ENCODE assay signal across 2 cellular contexts in the genomic region with DNA sequence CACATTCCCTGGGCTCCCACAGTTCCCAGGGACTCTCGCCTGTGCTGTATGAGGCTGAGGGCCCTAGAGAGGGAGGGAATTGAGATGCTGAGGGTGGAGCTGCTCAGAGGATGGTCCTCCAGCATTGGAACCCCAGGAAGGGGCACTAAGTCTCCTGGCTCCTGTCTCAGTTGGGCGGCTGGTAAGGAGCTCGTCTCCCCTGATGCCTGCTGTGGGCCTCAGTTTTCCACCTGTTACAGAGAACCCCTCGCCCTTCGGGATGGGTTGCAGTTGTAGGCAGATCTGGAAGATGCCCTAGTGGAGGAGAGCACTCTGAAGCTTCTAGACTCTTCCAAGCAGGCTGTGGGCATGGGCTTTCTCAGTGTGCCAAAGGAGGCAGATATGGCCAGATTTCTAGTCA.
TF ChIP-seq lines count a peak whose summit lies in the region.

No MANE protein-coding gene starts in this region.

TF ChIP-seq in A549, 52 proteins besides CTCF, POLR2A, EP300 and RAD21:
- TF ChIP-seq, protein P1, sequence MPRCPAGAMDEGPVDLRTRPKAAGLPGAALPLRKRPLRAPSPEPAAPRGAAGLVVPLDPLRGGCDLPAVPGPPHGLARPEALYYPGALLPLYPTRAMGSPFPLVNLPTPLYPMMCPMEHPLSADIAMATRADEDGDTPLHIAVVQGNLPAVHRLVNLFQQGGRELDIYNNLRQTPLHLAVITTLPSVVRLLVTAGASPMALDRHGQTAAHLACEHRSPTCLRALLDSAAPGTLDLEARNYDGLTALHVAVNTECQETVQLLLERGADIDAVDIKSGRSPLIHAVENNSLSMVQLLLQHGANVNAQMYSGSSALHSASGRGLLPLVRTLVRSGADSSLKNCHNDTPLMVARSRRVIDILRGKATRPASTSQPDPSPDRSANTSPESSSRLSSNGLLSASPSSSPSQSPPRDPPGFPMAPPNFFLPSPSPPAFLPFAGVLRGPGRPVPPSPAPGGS (IDR thresholded peaks at IDR 0.05) = no peak
- no peak for TF ChIP-seq CHD2 (IDR thresholded peaks at IDR 0.05; ENCODE audit: low read length, partially characterized antibody)
- no peak for TF ChIP-seq MYC (IDR thresholded peaks at IDR 0.05; ENCODE audit: borderline replicate concordance, low read length)
- no peak for TF ChIP-seq ESRRA (IDR thresholded peaks at IDR 0.05; ENCODE audit: borderline replicate concordance, low read length)
- no peak for TF ChIP-seq NFE2L2 (conservative IDR thresholded peaks at IDR 0.05; ENCODE audit: low read length)
- no peak for TF ChIP-seq HOXB13 (CRISPR knock-in tag; IDR thresholded peaks at IDR 0.05; ENCODE audit: low read depth)
- TF ChIP-seq HOXB5 (CRISPR knock-in tag; IDR thresholded peaks at IDR 0.05) = no peak
- no peak for TF ChIP-seq HOXA7 (CRISPR knock-in tag; IDR thresholded peaks at IDR 0.05)
- no peak for TF ChIP-seq FOXS1 (CRISPR knock-in tag; IDR thresholded peaks at IDR 0.05)
- TF ChIP-seq, protein P2, sequence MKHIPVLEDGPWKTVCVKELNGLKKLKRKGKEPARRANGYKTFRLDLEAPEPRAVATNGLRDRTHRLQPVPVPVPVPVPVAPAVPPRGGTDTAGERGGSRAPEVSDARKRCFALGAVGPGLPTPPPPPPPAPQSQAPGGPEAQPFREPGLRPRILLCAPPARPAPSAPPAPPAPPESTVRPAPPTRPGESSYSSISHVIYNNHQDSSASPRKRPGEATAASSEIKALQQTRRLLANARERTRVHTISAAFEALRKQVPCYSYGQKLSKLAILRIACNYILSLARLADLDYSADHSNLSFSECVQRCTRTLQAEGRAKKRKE (CRISPR knock-in tag; IDR thresholded peaks at IDR 0.05; ENCODE audit: low read depth) = no peak
- TF ChIP-seq, protein P3, sequence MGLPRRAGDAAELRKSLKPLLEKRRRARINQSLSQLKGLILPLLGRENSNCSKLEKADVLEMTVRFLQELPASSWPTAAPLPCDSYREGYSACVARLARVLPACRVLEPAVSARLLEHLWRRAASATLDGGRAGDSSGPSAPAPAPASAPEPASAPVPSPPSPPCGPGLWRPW (IDR thresholded peaks at IDR 0.05) = no peak
- TF ChIP-seq NPAS2 (CRISPR knock-in tag; IDR thresholded peaks at IDR 0.05; ENCODE audit: borderline replicate concordance) = no peak

TF ChIP-seq in HCT116, 20 proteins besides CTCF, POLR2A, EP300 and RAD21:
- TF ChIP-seq, protein P4, sequence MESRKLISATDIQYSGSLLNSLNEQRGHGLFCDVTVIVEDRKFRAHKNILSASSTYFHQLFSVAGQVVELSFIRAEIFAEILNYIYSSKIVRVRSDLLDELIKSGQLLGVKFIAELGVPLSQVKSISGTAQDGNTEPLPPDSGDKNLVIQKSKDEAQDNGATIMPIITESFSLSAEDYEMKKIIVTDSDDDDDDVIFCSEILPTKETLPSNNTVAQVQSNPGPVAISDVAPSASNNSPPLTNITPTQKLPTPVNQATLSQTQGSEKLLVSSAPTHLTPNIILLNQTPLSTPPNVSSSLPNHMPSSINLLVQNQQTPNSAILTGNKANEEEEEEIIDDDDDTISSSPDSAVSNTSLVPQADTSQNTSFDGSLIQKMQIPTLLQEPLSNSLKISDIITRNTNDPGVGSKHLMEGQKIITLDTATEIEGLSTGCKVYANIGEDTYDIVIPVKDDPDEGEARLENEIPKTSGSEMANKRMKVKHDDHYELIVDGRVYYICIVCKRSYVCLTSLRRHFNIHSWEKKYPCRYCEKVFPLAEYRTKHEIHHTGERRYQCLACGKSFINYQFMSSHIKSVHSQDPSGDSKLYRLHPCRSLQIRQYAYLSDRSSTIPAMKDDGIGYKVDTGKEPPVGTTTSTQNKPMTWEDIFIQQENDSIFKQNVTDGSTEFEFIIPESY (IDR thresholded peaks at IDR 0.05; ENCODE audit: extremely low read depth, insufficient replicate concordance, low read length) = no peak
- TF ChIP-seq SRF (IDR thresholded peaks at IDR 0.05; ENCODE audit: low read depth) (no peak), EZH2 (IDR thresholded peaks at IDR 0.05) (no peak), POLR2AphosphoS5 (IDR thresholded peaks at IDR 0.05; ENCODE audit: low read depth, low read length) (no peak), YY1 (IDR thresholded peaks at IDR 0.05; ENCODE audit: extremely low read depth, insufficient replicate concordance, low read depth, low read length) (no peak), EZH2phosphoT487 (IDR thresholded peaks at IDR 0.05; ENCODE audit: borderline replicate concordance) (no peak), EGR1 (IDR thresholded peaks at IDR 0.05; ENCODE audit: low read depth) (no peak), CEBPB (IDR thresholded peaks at IDR 0.05; ENCODE audit: low read depth) (no peak), ELF1 (IDR thresholded peaks at IDR 0.05; ENCODE audit: borderline replicate concordance, low read depth) (no peak), ZFX (IDR thresholded peaks at IDR 0.05) (no peak), ZNF274 (IDR thresholded peaks at IDR 0.05; ENCODE audit: low read depth, low read length) (no peak), CBX3 (IDR thresholded peaks at IDR 0.05; ENCODE audit: low read depth) (no peak)
- TF ChIP-seq, protein P5, sequence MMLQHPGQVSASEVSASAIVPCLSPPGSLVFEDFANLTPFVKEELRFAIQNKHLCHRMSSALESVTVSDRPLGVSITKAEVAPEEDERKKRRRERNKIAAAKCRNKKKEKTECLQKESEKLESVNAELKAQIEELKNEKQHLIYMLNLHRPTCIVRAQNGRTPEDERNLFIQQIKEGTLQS (IDR thresholded peaks at IDR 0.05) = no peak
- TF ChIP-seq, protein P6, sequence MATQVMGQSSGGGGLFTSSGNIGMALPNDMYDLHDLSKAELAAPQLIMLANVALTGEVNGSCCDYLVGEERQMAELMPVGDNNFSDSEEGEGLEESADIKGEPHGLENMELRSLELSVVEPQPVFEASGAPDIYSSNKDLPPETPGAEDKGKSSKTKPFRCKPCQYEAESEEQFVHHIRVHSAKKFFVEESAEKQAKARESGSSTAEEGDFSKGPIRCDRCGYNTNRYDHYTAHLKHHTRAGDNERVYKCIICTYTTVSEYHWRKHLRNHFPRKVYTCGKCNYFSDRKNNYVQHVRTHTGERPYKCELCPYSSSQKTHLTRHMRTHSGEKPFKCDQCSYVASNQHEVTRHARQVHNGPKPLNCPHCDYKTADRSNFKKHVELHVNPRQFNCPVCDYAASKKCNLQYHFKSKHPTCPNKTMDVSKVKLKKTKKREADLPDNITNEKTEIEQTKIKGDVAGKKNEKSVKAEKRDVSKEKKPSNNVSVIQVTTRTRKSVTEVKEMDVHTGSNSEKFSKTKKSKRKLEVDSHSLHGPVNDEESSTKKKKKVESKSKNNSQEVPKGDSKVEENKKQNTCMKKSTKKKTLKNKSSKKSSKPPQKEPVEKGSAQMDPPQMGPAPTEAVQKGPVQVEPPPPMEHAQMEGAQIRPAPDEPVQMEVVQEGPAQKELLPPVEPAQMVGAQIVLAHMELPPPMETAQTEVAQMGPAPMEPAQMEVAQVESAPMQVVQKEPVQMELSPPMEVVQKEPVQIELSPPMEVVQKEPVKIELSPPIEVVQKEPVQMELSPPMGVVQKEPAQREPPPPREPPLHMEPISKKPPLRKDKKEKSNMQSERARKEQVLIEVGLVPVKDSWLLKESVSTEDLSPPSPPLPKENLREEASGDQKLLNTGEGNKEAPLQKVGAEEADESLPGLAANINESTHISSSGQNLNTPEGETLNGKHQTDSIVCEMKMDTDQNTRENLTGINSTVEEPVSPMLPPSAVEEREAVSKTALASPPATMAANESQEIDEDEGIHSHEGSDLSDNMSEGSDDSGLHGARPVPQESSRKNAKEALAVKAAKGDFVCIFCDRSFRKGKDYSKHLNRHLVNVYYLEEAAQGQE (IDR thresholded peaks at IDR 0.05; ENCODE audit: low read depth) = no peak
